In genomic region chr11:111785886-111786412, GRCh38 we compare ENCODE assay signal across 1 cellular context.
TF ChIP-seq lines count a peak whose summit lies in the region.

No MANE protein-coding gene starts in this region.

TF ChIP-seq in HepG2, 621 proteins besides CTCF, POLR2A, EP300 and RAD21 (continued from another document):
- peak; percentile 79 for TF ChIP-seq PAXIP1 (CRISPR knock-in tag; conservative IDR thresholded peaks at IDR 0.05)
- no peak for TF ChIP-seq ZBTB7B (CRISPR knock-in tag; IDR thresholded peaks at IDR 0.05)
- no peak for TF ChIP-seq ZNF883 (CRISPR knock-in tag; IDR thresholded peaks at IDR 0.05; ENCODE audit: not compliant biosample characterization)
- peak; percentile 73 for TF ChIP-seq HMG20A (CRISPR knock-in tag; IDR thresholded peaks at IDR 0.05; ENCODE audit: borderline replicate concordance)
- TF ChIP-seq ZMYM3 (CRISPR knock-in tag; IDR thresholded peaks at IDR 0.05): no peak
- TF ChIP-seq ZNF660 (CRISPR knock-in tag; IDR thresholded peaks at IDR 0.05; ENCODE audit: borderline replicate concordance, low read depth): no peak
- TF ChIP-seq ERF (CRISPR knock-in tag; IDR thresholded peaks at IDR 0.05): peak; percentile 35; the same call in 1 of the 2 replicates
- TF ChIP-seq ZNF296 (CRISPR knock-in tag; conservative IDR thresholded peaks at IDR 0.05): no peak
- TF ChIP-seq, protein P1, sequence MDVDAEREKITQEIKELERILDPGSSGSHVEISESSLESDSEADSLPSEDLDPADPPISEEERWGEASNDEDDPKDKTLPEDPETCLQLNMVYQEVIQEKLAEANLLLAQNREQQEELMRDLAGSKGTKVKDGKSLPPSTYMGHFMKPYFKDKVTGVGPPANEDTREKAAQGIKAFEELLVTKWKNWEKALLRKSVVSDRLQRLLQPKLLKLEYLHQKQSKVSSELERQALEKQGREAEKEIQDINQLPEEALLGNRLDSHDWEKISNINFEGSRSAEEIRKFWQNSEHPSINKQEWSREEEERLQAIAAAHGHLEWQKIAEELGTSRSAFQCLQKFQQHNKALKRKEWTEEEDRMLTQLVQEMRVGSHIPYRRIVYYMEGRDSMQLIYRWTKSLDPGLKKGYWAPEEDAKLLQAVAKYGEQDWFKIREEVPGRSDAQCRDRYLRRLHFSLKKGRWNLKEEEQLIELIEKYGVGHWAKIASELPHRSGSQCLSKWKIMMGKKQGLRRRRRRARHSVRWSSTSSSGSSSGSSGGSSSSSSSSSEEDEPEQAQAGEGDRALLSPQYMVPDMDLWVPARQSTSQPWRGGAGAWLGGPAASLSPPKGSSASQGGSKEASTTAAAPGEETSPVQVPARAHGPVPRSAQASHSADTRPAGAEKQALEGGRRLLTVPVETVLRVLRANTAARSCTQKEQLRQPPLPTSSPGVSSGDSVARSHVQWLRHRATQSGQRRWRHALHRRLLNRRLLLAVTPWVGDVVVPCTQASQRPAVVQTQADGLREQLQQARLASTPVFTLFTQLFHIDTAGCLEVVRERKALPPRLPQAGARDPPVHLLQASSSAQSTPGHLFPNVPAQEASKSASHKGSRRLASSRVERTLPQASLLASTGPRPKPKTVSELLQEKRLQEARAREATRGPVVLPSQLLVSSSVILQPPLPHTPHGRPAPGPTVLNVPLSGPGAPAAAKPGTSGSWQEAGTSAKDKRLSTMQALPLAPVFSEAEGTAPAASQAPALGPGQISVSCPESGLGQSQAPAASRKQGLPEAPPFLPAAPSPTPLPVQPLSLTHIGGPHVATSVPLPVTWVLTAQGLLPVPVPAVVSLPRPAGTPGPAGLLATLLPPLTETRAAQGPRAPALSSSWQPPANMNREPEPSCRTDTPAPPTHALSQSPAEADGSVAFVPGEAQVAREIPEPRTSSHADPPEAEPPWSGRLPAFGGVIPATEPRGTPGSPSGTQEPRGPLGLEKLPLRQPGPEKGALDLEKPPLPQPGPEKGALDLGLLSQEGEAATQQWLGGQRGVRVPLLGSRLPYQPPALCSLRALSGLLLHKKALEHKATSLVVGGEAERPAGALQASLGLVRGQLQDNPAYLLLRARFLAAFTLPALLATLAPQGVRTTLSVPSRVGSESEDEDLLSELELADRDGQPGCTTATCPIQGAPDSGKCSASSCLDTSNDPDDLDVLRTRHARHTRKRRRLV (CRISPR knock-in tag; IDR thresholded peaks at IDR 0.05): no peak
- TF ChIP-seq NCOA2 (CRISPR knock-in tag; IDR thresholded peaks at IDR 0.05): no peak
- no peak for TF ChIP-seq KDM5A (IDR thresholded peaks at IDR 0.05; ENCODE audit: borderline replicate concordance, low read length)
- TF ChIP-seq TBX2 (CRISPR knock-in tag; IDR thresholded peaks at IDR 0.05; ENCODE audit: borderline replicate concordance): no peak
- no peak for TF ChIP-seq NR2F1 (CRISPR knock-in tag; IDR thresholded peaks at IDR 0.05)
- no peak for TF ChIP-seq SRSF9 (IDR thresholded peaks at IDR 0.05; ENCODE audit: borderline replicate concordance, insufficient read depth, low read depth, low read length, poor library complexity, severe bottlenecking)
- TF ChIP-seq ZNF577 (CRISPR knock-in tag; IDR thresholded peaks at IDR 0.05; ENCODE audit: borderline replicate concordance, low read depth): no peak
- TF ChIP-seq ZSCAN31 (CRISPR knock-in tag; IDR thresholded peaks at IDR 0.05; ENCODE audit: low read depth): no peak
- no peak for TF ChIP-seq RELA (CRISPR knock-in tag; IDR thresholded peaks at IDR 0.05)
- no peak for TF ChIP-seq TBP (CRISPR knock-in tag; IDR thresholded peaks at IDR 0.05)
- TF ChIP-seq ZNF142 (CRISPR knock-in tag; IDR thresholded peaks at IDR 0.05): no peak
- TF ChIP-seq MIER2 (CRISPR knock-in tag; IDR thresholded peaks at IDR 0.05): no peak
- peak; percentile 83 for TF ChIP-seq SOX5 (CRISPR knock-in tag; IDR thresholded peaks at IDR 0.05; ENCODE audit: borderline replicate concordance)
- TF ChIP-seq SIX1 (CRISPR knock-in tag; IDR thresholded peaks at IDR 0.05; ENCODE audit: borderline replicate concordance): no peak
- no peak for TF ChIP-seq RFX1 (IDR thresholded peaks at IDR 0.05)
- TF ChIP-seq CCDC6 (CRISPR knock-in tag; IDR thresholded peaks at IDR 0.05): no peak
- 0 out of 2 replicates have a peak, but pooled peaks have one; percentile 39 for TF ChIP-seq ZNF331 (CRISPR knock-in tag; IDR thresholded peaks at IDR 0.05)
- TF ChIP-seq TFE3 (CRISPR knock-in tag; IDR thresholded peaks at IDR 0.05): no peak
- TF ChIP-seq ATF4 (CRISPR knock-in tag; IDR thresholded peaks at IDR 0.05): no peak; a peak in 1 of 4 replicates
- TF ChIP-seq ZNF121 (CRISPR knock-in tag; IDR thresholded peaks at IDR 0.05): no peak
- TF ChIP-seq CC2D1A (CRISPR knock-in tag; IDR thresholded peaks at IDR 0.05): no peak
